In the genomic region with DNA sequence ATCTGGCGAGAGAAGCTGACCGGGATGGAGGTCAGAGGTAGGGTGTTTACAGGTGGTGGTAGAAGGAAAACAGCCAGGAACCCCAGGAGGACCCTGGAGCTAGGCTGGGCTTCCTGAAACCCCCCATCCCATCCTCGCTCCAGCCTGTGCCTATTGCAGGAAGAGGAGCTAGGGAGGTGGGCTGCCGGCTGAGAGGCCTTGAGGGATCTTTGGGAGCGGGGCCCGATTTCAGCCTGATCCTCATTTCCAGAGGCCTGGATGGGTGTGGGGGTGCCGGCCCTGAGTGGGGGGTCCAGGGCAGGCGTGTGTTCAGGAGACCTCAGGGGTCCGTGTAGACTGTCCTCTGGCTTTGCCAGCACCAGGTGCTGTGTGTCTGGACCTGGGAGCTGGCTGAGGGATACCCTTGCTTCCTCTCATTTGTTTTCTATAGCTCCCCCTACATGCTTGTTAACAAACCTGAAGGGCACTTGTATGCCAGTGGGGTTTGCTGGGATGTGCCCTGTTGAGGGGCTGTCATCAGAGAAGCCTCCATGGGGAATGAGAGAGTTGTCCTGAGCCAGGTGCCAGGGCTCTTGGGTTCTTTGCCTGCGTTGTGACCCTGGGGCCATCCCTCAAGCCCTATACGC, we compare ENCODE assay signal across 1 cellular context.
TF ChIP-seq lines count a peak whose summit lies in the region.

No MANE protein-coding gene starts in this region.

TF ChIP-seq in liver, 16 proteins besides CTCF, POLR2A, EP300 and RAD21 (continued from another document):
- TF ChIP-seq, protein P1, sequence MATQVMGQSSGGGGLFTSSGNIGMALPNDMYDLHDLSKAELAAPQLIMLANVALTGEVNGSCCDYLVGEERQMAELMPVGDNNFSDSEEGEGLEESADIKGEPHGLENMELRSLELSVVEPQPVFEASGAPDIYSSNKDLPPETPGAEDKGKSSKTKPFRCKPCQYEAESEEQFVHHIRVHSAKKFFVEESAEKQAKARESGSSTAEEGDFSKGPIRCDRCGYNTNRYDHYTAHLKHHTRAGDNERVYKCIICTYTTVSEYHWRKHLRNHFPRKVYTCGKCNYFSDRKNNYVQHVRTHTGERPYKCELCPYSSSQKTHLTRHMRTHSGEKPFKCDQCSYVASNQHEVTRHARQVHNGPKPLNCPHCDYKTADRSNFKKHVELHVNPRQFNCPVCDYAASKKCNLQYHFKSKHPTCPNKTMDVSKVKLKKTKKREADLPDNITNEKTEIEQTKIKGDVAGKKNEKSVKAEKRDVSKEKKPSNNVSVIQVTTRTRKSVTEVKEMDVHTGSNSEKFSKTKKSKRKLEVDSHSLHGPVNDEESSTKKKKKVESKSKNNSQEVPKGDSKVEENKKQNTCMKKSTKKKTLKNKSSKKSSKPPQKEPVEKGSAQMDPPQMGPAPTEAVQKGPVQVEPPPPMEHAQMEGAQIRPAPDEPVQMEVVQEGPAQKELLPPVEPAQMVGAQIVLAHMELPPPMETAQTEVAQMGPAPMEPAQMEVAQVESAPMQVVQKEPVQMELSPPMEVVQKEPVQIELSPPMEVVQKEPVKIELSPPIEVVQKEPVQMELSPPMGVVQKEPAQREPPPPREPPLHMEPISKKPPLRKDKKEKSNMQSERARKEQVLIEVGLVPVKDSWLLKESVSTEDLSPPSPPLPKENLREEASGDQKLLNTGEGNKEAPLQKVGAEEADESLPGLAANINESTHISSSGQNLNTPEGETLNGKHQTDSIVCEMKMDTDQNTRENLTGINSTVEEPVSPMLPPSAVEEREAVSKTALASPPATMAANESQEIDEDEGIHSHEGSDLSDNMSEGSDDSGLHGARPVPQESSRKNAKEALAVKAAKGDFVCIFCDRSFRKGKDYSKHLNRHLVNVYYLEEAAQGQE (IDR thresholded peaks at IDR 0.05): no peak
- no peak for TF ChIP-seq FOXA2 (IDR thresholded peaks at IDR 0.05)
- TF ChIP-seq YY1 (IDR thresholded peaks at IDR 0.05): no peak
- TF ChIP-seq JUND (IDR thresholded peaks at IDR 0.05): no peak
- no peak for TF ChIP-seq EGR1 (IDR thresholded peaks at IDR 0.05; ENCODE audit: low read depth in 2 of 2)
- TF ChIP-seq RXRA (IDR thresholded peaks at IDR 0.05): no peak
- TF ChIP-seq, protein P2, sequence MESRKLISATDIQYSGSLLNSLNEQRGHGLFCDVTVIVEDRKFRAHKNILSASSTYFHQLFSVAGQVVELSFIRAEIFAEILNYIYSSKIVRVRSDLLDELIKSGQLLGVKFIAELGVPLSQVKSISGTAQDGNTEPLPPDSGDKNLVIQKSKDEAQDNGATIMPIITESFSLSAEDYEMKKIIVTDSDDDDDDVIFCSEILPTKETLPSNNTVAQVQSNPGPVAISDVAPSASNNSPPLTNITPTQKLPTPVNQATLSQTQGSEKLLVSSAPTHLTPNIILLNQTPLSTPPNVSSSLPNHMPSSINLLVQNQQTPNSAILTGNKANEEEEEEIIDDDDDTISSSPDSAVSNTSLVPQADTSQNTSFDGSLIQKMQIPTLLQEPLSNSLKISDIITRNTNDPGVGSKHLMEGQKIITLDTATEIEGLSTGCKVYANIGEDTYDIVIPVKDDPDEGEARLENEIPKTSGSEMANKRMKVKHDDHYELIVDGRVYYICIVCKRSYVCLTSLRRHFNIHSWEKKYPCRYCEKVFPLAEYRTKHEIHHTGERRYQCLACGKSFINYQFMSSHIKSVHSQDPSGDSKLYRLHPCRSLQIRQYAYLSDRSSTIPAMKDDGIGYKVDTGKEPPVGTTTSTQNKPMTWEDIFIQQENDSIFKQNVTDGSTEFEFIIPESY (IDR thresholded peaks at IDR 0.05): no peak
- TF ChIP-seq, protein P3, sequence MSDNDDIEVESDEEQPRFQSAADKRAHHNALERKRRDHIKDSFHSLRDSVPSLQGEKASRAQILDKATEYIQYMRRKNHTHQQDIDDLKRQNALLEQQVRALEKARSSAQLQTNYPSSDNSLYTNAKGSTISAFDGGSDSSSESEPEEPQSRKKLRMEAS (IDR thresholded peaks at IDR 0.05): no peak
- TF ChIP-seq, protein P4, sequence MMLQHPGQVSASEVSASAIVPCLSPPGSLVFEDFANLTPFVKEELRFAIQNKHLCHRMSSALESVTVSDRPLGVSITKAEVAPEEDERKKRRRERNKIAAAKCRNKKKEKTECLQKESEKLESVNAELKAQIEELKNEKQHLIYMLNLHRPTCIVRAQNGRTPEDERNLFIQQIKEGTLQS (IDR thresholded peaks at IDR 0.05): no peak
